10 cellular contexts compared by ENCODE assay signal in the genomic region with DNA sequence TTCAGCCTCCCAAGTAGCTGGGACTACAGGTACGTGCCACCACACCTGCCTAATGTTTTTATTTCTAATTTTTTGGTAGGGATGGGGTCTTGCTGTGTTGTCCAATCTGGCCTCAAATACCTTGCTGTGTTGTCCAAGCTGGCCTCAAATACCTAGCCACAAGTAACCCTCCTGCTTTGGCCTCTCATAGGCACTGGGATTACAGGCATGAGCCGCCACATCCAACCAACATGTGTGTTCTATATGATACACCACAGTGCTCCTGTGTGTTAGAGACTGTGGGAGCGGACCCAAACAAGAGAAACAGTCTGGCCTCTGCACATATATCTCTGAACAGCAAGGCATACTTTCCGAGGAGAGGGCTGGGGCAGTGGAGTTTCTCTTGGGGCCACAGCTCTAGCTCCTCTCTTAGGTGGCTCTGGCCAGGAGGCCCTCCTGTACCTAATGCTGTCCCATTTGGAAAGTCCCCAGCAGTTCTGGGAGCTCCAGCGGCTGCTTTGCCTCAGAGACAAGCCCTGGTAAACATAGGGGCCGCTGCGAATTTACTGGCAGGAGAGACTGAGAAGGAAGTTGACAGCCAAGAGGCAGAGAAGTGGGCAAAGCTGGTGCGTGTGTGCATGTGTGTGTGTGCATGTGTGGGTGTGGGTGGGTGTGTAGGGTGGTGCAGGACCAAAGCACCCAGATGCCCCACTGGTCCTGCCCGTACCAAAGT.
DNase-seq lines count a peak whose midpoint lies in the region; ATAC-seq and TF ChIP-seq lines count a peak whose summit lies in the region.
"Had no signal": no experiment of that assay in that cellular context is flagged by ENCODE, and none has a peak within 500 bp of the region (broad histone marks: within the 10 kb centered on the region; RNA-seq: fewer than 3 reads in every experiment).

No MANE protein-coding gene starts in this region.

- peaks cover 8% of the 10 kb centered on the region; the same call in 1 of the 2 replicates for H3K79me2 ChIP-seq in OCI-LY3 (ENCODE audit: low read length)

- H3K27me3 Mint-ChIP-seq in CD8-positive, alpha-beta T cell (ENCODE audit: low read depth): no peaks in the 10 kb centered on the region
- H3K27me3 Mint-ChIP-seq in endodermal cell (ENCODE audit: insufficient read depth): no peaks in the 10 kb centered on the region
- no peaks in the 10 kb centered on the region for H3K27me3 Mint-ChIP-seq in natural killer cell treated with Interleukin-12 subunit alpha and Interleukin-12 subunit beta and Interleukin-15 and Interleukin-18, amount 100 ng/mL, for 72 hours

- no peaks in the 10 kb centered on the region for H3K27me3 ChIP-seq in CD8-positive, alpha-beta T cell (ENCODE audit: insufficient read depth, low read length)
- peaks cover 8% of the 10 kb centered on the region for H3K27me3 ChIP-seq in OCI-LY3 (ENCODE audit: low read depth, low read length)
- peaks cover 12% of the 10 kb centered on the region for H3K27me3 ChIP-seq in endodermal cell (ENCODE audit: control insufficient read depth, insufficient read depth, low read length, poor library complexity, severe bottlenecking)

- H4K20me1 ChIP-seq in OCI-LY3 (ENCODE audit: insufficient read depth, low read length): no peaks in the 10 kb centered on the region

- DNase-seq in CD8-positive, alpha-beta T cell: peak in 1 of 7 experiments; percentile 21
- no peak for DNase-seq in endodermal cell
- no peak for DNase-seq in natural killer cell treated with Interleukin-12 subunit alpha and Interleukin-12 subunit beta and Interleukin-15 and Interleukin-18, amount 100 ng/mL, for 72 hours (ENCODE audit: low spot score)
- DNase-seq in cerebellar nuclear complex (lab: John Stamatoyannopoulos, UW): no peak
- DNase-seq in NCI-H2171 treated with DMSO at 0.1 percent for 48 hours (lab: John Stamatoyannopoulos, UW): no peak
- DNase-seq in GF-D8 (lab: John Stamatoyannopoulos, UW): no peak
- DNase-seq: EL, NCI-H345 had no signal

- peaks cover 36% of the 10 kb centered on the region for H3K4me1 ChIP-seq in CD8-positive, alpha-beta T cell (ENCODE audit: insufficient read depth, low read length)
- peaks cover 24% of the 10 kb centered on the region for H3K4me1 ChIP-seq in OCI-LY3 (ENCODE audit: low read length)
- H3K4me1 ChIP-seq in endodermal cell (ENCODE audit: control insufficient read depth, insufficient read depth, low read length): peaks cover 7% of the 10 kb centered on the region

- H3K9ac ChIP-seq in OCI-LY3 (ENCODE audit: low read length) (no peak overlapping the region), endodermal cell (ENCODE audit: extremely low read depth, low read length, poor library complexity, severe bottlenecking) (no peak overlapping the region)

- H3K4me1 Mint-ChIP-seq in CD8-positive, alpha-beta T cell (ENCODE audit: low read depth): peaks cover 37% of the 10 kb centered on the region
- peaks cover 35% of the 10 kb centered on the region for H3K4me1 Mint-ChIP-seq in endodermal cell
- H3K4me1 Mint-ChIP-seq in natural killer cell treated with Interleukin-12 subunit alpha and Interleukin-12 subunit beta and Interleukin-15 and Interleukin-18, amount 100 ng/mL, for 72 hours (ENCODE audit: low read depth in 2 of 2): peaks cover 33 to 34% of the 10 kb centered on the region in 2 donors

- H3K4me2 ChIP-seq in OCI-LY3 (ENCODE audit: low read length): peak overlapping the region; percentile 87; the same call in 1 of the 2 replicates

- no peak overlapping the region for H2AFZ ChIP-seq in OCI-LY3 (ENCODE audit: low read depth, low read length)

- no peak for TF ChIP-seq CTCF in CD8-positive, alpha-beta T cell (IDR thresholded peaks at IDR 0.05)
- no peak for TF ChIP-seq CTCF in OCI-LY3 (IDR thresholded peaks at IDR 0.05; ENCODE audit: low read depth, low read length)
- TF ChIP-seq CTCF in endodermal cell (conservative IDR thresholded peaks at IDR 0.05): no peak

- no peaks in the 10 kb centered on the region for H3K36me3 ChIP-seq in CD8-positive, alpha-beta T cell (ENCODE audit: insufficient read depth, low read length)
- no peaks in the 10 kb centered on the region for H3K36me3 ChIP-seq in OCI-LY3 (replicated peaks; ENCODE audit: low read depth, low read length)
- no peaks in the 10 kb centered on the region for H3K36me3 ChIP-seq in endodermal cell (ENCODE audit: control insufficient read depth, insufficient read depth, low read length)

- POLR2A ChIA-PET in CD8-positive, alpha-beta T cell (lab: Charles Lee): interaction anchor here (9.5 kb wide), 1 partner anchor 24 kb away, joined by 172 read pairs; no protein-coding TSS in a partner anchor

- 93 to 96% methylated on average over 7 to 9 of the region's 9 CpGs for WGBS in endodermal cell (ENCODE audit: insufficient coverage in 1 of 2, insufficient read length in 1 of 2), 2 experiments

- intact Hi-C loops in CD8-positive, alpha-beta T cell (cut with DNase I, micrococcal nuclease): loop anchor here (1.0 to 5.0 kb wide), 6 partner anchors 23 to 372 kb away; a partner anchor contains a TSS

- no peak overlapping the region for H3K4me3 ChIP-seq in CD8-positive, alpha-beta T cell (ENCODE audit: low read depth, low read length)
- H3K4me3 ChIP-seq in OCI-LY3 (ENCODE audit: low read length): peak overlapping the region; percentile 82; the same call in 1 of the 2 replicates
- no peak overlapping the region for H3K4me3 ChIP-seq in endodermal cell (ENCODE audit: low read length)

- no peak overlapping the region for H3K27ac ChIP-seq in CD8-positive, alpha-beta T cell (ENCODE audit: low read depth, low read length)
- H3K27ac ChIP-seq in OCI-LY3 (ENCODE audit: low read length) (no peak overlapping the region), endodermal cell (ENCODE audit: low read depth, low read length) (no peak overlapping the region)

- H3K9me3 ChIP-seq in CD8-positive, alpha-beta T cell (ENCODE audit: low read length): no peaks in the 10 kb centered on the region
- H3K9me3 ChIP-seq in OCI-LY3 (ENCODE audit: insufficient read depth, low read length) (no peaks in the 10 kb centered on the region), endodermal cell (ENCODE audit: control insufficient read depth, low read length) (no peaks in the 10 kb centered on the region)

- peak overlapping the region; percentile 88 for H3K4me3 Mint-ChIP-seq in CD8-positive, alpha-beta T cell
- H3K4me3 Mint-ChIP-seq in endodermal cell: peak overlapping the region; percentile 67
- peak overlapping the region; percentile 86 for H3K4me3 Mint-ChIP-seq in natural killer cell treated with Interleukin-12 subunit alpha and Interleukin-12 subunit beta and Interleukin-15 and Interleukin-18, amount 100 ng/mL, for 72 hours

- peak overlapping the region; percentile 96 for H3K27ac Mint-ChIP-seq in CD8-positive, alpha-beta T cell
- peak overlapping the region; percentile 88 for H3K27ac Mint-ChIP-seq in endodermal cell
- H3K27ac Mint-ChIP-seq in natural killer cell treated with Interleukin-12 subunit alpha and Interleukin-12 subunit beta and Interleukin-15 and Interleukin-18, amount 100 ng/mL, for 72 hours: peak overlapping the region; percentile 62 to 75

- no peaks in the 10 kb centered on the region for H3K9me3 Mint-ChIP-seq in CD8-positive, alpha-beta T cell
- no peaks in the 10 kb centered on the region for H3K9me3 Mint-ChIP-seq in endodermal cell
- no peaks in the 10 kb centered on the region for H3K9me3 Mint-ChIP-seq in natural killer cell treated with Interleukin-12 subunit alpha and Interleukin-12 subunit beta and Interleukin-15 and Interleukin-18, amount 100 ng/mL, for 72 hours

- CTCF ChIA-PET in CD8-positive, alpha-beta T cell (lab: Charles Lee): interaction anchor here (2.0 to 3.1 kb wide), 3 partner anchors 23 to 38 kb away, joined by 5 to 23 read pairs (median 10); no protein-coding TSS in a partner anchor

- ATAC-seq in CD8-positive, alpha-beta T cell: no peak
- no peak for ATAC-seq in natural killer cell treated with Interleukin-12 subunit alpha and Interleukin-12 subunit beta and Interleukin-15 and Interleukin-18, amount 100 ng/mL, for 72 hours
- no peak for ATAC-seq in GM21381 (IDR thresholded peaks at IDR 0.05; ENCODE audit: unreplicated experiment)

- H3K36me3 Mint-ChIP-seq in CD8-positive, alpha-beta T cell: peaks cover 4% of the 10 kb centered on the region
- H3K36me3 Mint-ChIP-seq in endodermal cell (ENCODE audit: low read depth): no peaks in the 10 kb centered on the region
- H3K36me3 Mint-ChIP-seq in natural killer cell treated with Interleukin-12 subunit alpha and Interleukin-12 subunit beta and Interleukin-15 and Interleukin-18, amount 100 ng/mL, for 72 hours: no peaks in the 10 kb centered on the region
